Comparison of ENCODE assay signal across 1 cellular context in the genomic region with DNA sequence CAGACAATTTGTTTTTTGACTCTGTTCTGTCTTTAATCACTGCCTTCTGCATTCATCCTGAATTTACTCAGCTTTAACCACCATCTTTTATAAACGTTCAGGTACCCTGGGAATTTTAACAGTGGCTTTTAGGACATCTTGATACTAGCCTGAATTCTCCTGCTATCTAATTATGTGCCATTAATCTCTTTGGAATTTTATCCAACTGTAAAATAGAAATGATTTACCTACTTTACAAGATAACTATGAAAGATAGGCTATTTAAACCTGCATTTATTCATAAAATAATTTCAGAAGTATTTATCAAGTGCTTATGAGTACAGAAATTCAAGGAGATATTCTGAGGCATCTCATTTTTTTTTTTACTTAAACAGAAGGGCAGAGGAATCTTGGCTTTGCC.
TF ChIP-seq lines count a peak whose summit lies in the region.

No MANE protein-coding gene starts in this region.

TF ChIP-seq in K562, 482 proteins besides CTCF, POLR2A, EP300 and RAD21:
- TF ChIP-seq NR2F6 (CRISPR knock-in tag; IDR thresholded peaks at IDR 0.05) (no peak), NELFE (IDR thresholded peaks at IDR 0.05; ENCODE audit: insufficient read depth, insufficient read length) (no peak), FIP1L1 (IDR thresholded peaks at IDR 0.05; ENCODE audit: low read depth, low read length, poor library complexity, severe bottlenecking) (no peak), NR1H2 (CRISPR knock-in tag; IDR thresholded peaks at IDR 0.05) (no peak), C11orf30 (IDR thresholded peaks at IDR 0.05; ENCODE audit: low read depth) (no peak), BHLHE40 (IDR thresholded peaks at IDR 0.05; ENCODE audit: low read length) (no peak), ZNF140 (CRISPR knock-in tag; IDR thresholded peaks at IDR 0.05) (no peak), PRMT5 (CRISPR knock-in tag; IDR thresholded peaks at IDR 0.05) (no peak)
- TF ChIP-seq, protein P1, sequence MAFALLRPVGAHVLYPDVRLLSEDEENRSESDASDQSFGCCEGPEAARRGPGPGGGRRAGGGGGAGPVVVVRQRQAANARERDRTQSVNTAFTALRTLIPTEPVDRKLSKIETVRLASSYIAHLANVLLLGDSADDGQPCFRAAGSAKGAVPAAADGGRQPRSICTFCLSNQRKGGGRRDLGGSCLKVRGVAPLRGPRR (CRISPR knock-in tag; IDR thresholded peaks at IDR 0.05): no peak
